Comparison of ENCODE assay signal across 2 cellular contexts in genomic region chr20:62751551-62752150, GRCh38.
TF ChIP-seq lines count a peak whose summit lies in the region.

No MANE protein-coding gene starts in this region.

TF ChIP-seq in IMR-90, 13 proteins besides CTCF, POLR2A, EP300 and RAD21:
- TF ChIP-seq MAFK (IDR thresholded peaks at IDR 0.05; ENCODE audit: low read depth, low read length) (no peak), MAZ (IDR thresholded peaks at IDR 0.05; ENCODE audit: borderline replicate concordance, low read depth, low read length) (no peak), MXI1 (IDR thresholded peaks at IDR 0.05; ENCODE audit: borderline replicate concordance, low read depth, low read length) (no peak), SMC3 (IDR thresholded peaks at IDR 0.05; ENCODE audit: low read depth, low read length) (no peak), FOS (IDR thresholded peaks at IDR 0.05; ENCODE audit: low read depth, low read length) (no peak), RCOR1 (IDR thresholded peaks at IDR 0.05; ENCODE audit: insufficient replicate concordance, low read length) (no peak), NFE2L2 (IDR thresholded peaks at IDR 0.05; ENCODE audit: low read depth, low read length) (no peak), RFX5 (IDR thresholded peaks at IDR 0.05; ENCODE audit: low read depth, low read length) (no peak), CEBPB (IDR thresholded peaks at IDR 0.05; ENCODE audit: low read depth, low read length) (no peak), CHD1 (IDR thresholded peaks at IDR 0.05; ENCODE audit: low read depth, low read length) (no peak), BHLHE40 (IDR thresholded peaks at IDR 0.05; ENCODE audit: low read depth, low read length) (no peak)
- TF ChIP-seq, protein P1, sequence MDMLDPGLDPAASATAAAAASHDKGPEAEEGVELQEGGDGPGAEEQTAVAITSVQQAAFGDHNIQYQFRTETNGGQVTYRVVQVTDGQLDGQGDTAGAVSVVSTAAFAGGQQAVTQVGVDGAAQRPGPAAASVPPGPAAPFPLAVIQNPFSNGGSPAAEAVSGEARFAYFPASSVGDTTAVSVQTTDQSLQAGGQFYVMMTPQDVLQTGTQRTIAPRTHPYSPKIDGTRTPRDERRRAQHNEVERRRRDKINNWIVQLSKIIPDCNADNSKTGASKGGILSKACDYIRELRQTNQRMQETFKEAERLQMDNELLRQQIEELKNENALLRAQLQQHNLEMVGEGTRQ (IDR thresholded peaks at IDR 0.05; ENCODE audit: low read depth, low read length), result no peak
- TF ChIP-seq, protein P2, sequence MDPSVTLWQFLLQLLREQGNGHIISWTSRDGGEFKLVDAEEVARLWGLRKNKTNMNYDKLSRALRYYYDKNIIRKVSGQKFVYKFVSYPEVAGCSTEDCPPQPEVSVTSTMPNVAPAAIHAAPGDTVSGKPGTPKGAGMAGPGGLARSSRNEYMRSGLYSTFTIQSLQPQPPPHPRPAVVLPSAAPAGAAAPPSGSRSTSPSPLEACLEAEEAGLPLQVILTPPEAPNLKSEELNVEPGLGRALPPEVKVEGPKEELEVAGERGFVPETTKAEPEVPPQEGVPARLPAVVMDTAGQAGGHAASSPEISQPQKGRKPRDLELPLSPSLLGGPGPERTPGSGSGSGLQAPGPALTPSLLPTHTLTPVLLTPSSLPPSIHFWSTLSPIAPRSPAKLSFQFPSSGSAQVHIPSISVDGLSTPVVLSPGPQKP (IDR thresholded peaks at IDR 0.05; ENCODE audit: borderline replicate concordance, low read depth, low read length), result no peak

TF ChIP-seq in HepG2, 621 proteins besides CTCF, POLR2A, EP300 and RAD21:
- no peak for TF ChIP-seq ZNF761 (CRISPR knock-in tag; conservative IDR thresholded peaks at IDR 0.05)
- TF ChIP-seq, protein P3, sequence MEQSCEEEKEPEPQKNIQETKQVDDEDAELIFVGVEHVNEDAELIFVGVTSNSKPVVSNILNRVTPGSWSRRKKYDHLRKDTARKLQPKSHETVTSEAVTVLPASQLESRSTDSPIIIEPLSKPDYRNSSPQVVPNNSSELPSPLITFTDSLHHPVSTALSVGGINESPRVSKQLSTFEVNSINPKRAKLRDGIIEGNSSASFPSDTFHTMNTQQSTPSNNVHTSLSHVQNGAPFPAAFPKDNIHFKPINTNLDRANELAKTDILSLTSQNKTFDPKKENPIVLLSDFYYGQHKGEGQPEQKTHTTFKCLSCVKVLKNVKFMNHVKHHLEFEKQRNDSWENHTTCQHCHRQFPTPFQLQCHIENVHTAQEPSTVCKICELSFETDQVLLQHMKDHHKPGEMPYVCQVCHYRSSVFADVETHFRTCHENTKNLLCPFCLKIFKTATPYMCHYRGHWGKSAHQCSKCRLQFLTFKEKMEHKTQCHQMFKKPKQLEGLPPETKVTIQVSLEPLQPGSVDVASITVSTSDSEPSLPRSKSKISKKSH (CRISPR knock-in tag; IDR thresholded peaks at IDR 0.05; ENCODE audit: borderline replicate concordance), result peak; percentile 26; the same call in 1 of the 2 replicates
- 0 out of 2 replicates have a peak, but pooled peaks have one; percentile 47 for TF ChIP-seq ZNF335 (CRISPR knock-in tag; IDR thresholded peaks at IDR 0.05)
